Comparison of ENCODE assay signal across 27 cellular contexts in genomic region chr12:42255221-42255874, GRCh38. TPM values are rescaled to one million over a fixed set of nuclear protein-coding genes. Genes with fewer than 3 reads are reported as not detected.
DNase-seq lines count a peak whose midpoint lies in the region; ATAC-seq and TF ChIP-seq lines count a peak whose summit lies in the region.
"Had no signal": no experiment of that assay in that cellular context is flagged by ENCODE, and none has a peak within 500 bp of the region (broad histone marks: within the 10 kb centered on the region; RNA-seq: fewer than 3 reads in every experiment).

No MANE protein-coding gene starts in this region.

- no peaks in the 10 kb centered on the region for H3K9me3 Mint-ChIP-seq in natural killer cell
- H3K9me3 Mint-ChIP-seq: type B pancreatic cell had no signal

- peaks cover 7 to 8% of the 10 kb centered on the region in 2 donors for H3K27me3 Mint-ChIP-seq in natural killer cell (ENCODE audit: low read depth in 2 of 2)
- H3K27me3 Mint-ChIP-seq: activated CD4-positive, alpha-beta T cell treated with anti-CD3 and anti-CD28 coated beads for 36 hours; activated naive CD8-positive, alpha-beta T cell treated with anti-CD3 and anti-CD28 coated beads for 36 hours had no signal

- intact Hi-C loops in natural killer cell (cut with micrococcal nuclease) = no loop called here

- DNase-seq in HFF-Myc (ENCODE audit: extremely low read depth, low read depth) (no peak), choroid plexus epithelial cell (ENCODE audit: low read depth) (no peak), renal cortical epithelial cell (ENCODE audit: low read depth) (peak; percentile 7), natural killer cell (no peak), SIG-M5 (lab: John Stamatoyannopoulos, UW) (no peak)
- no peak for DNase-seq in stimulated activated naive CD4-positive, alpha-beta T cell treated with Interleukin-2 at 50 U/mL for 16 hours (lab: John Stamatoyannopoulos, UW)
- DNase-seq: activated CD4-positive, alpha-beta T cell treated with anti-CD3 and anti-CD28 coated beads for 36 hours; activated naive CD8-positive, alpha-beta T cell treated with anti-CD3 and anti-CD28 coated beads for 36 hours; anterior cingulate cortex; DND-41; effector CD8-positive, alpha-beta T cell; Karpas-422; naive thymus-derived CD4-positive, alpha-beta T cell; NCI-H1417 treated with DMSO at 0.1 percent for 48 hours; NCI-H2029 treated with DMSO at 0.1 percent for 48 hours; NCI-H345; nucleus accumbens; Right ventricle myocardium superior; sigmoid colon; stimulated activated CD4-positive, alpha-beta T cell treated with anti-CD3 and anti-CD28 coated beads, Interleukin-12 subunit alpha, Interleukin-12 subunit beta, amount 100 ng/mL, for 4 hours; stimulated activated CD4-positive, alpha-beta T cell treated with anti-CD3 and anti-CD28 coated beads, Interleukin-4, amount 100 ng/mL, for 1 hour; substantia nigra; SW 1271 had no signal

- no peak for ATAC-seq in natural killer cell
- ATAC-seq: activated CD4-positive, alpha-beta T cell treated with anti-CD3 and anti-CD28 coated beads for 36 hours; naive thymus-derived CD4-positive, alpha-beta T cell had no signal

- no peak overlapping the region for H3K27ac Mint-ChIP-seq in natural killer cell
- H3K27ac Mint-ChIP-seq: activated CD4-positive, alpha-beta T cell treated with anti-CD3 and anti-CD28 coated beads for 36 hours; activated naive CD8-positive, alpha-beta T cell treated with anti-CD3 and anti-CD28 coated beads for 36 hours; naive thymus-derived CD4-positive, alpha-beta T cell; type B pancreatic cell had no signal

- H3K4me3 ChIP-seq in HFF-Myc (replicated peaks; ENCODE audit: low read depth, low read length) (no peak overlapping the region), choroid plexus epithelial cell (ENCODE audit: low read depth, low read length) (no peak overlapping the region)
- H3K4me3 ChIP-seq: coronary artery, prostate gland, sigmoid colon had no signal

- H3K36me3 Mint-ChIP-seq in natural killer cell = no peaks in the 10 kb centered on the region
- H3K36me3 Mint-ChIP-seq: type B pancreatic cell had no signal

- H3K4me3 Mint-ChIP-seq in natural killer cell = no peak overlapping the region
- H3K4me3 Mint-ChIP-seq: activated CD4-positive, alpha-beta T cell treated with anti-CD3 and anti-CD28 coated beads for 36 hours; activated naive CD8-positive, alpha-beta T cell treated with anti-CD3 and anti-CD28 coated beads for 36 hours; naive thymus-derived CD4-positive, alpha-beta T cell; type B pancreatic cell had no signal

- H3K4me1 Mint-ChIP-seq in natural killer cell = no peaks in the 10 kb centered on the region
- H3K4me1 Mint-ChIP-seq: activated naive CD8-positive, alpha-beta T cell treated with anti-CD3 and anti-CD28 coated beads for 36 hours; naive thymus-derived CD4-positive, alpha-beta T cell had no signal

- TF ChIP-seq CTCF in GM12872 (IDR thresholded peaks at IDR 0.05; ENCODE audit: insufficient read depth, low read depth, low read length) (peak; percentile 4; the same call in 1 of the 3 replicates), HFF-Myc (IDR thresholded peaks at IDR 0.05; ENCODE audit: low read depth, low read length, missing control alignments) (peak; percentile 4), choroid plexus epithelial cell (conservative IDR thresholded peaks at IDR 0.05; ENCODE audit: low read depth, low read length) (peak; percentile 24), natural killer cell (IDR thresholded peaks at IDR 0.05) (no peak)

RNA-seq across cellular contexts. Expression of gene YAF2, which starts 17.3 kb away (rescaled TPM):
- total RNA-seq in renal cortical epithelial cell (21.2 and 25.9 TPM in 2 replicates), natural killer cell (100 to 1,000 TPM in 2 of 3 donors, 10 to 100 TPM in 1; 96.2 to 124 (median 101) TPM)
